In genomic region chr20:57378646-57379262, GRCh38 we compare ENCODE assay signal across 33 cellular contexts. TPM values are rescaled to one million over a fixed set of nuclear protein-coding genes. Genes with fewer than 3 reads are reported as not detected.
DNase-seq lines count a peak whose midpoint lies in the region; ATAC-seq lines count a peak whose summit lies in the region.
"Had no signal": no experiment of that assay in that cellular context is flagged by ENCODE, and none has a peak within 500 bp of the region (broad histone marks: within the 10 kb centered on the region; RNA-seq: fewer than 3 reads in every experiment).

No MANE protein-coding gene starts in this region.

- H3K9me2 ChIP-seq in Karpas-422 (replicated peaks; ENCODE audit: insufficient read depth, low read length): no peaks in the 10 kb centered on the region

- no peaks in the 10 kb centered on the region for H4K20me1 ChIP-seq in Karpas-422 (ENCODE audit: insufficient read depth, low read depth, low read length)

- H3K27ac Mint-ChIP-seq in activated naive CD4-positive, alpha-beta T cell treated with anti-CD3 and anti-CD28 coated beads, Interleukin-2, amount 50 U/mL, for 72 hours: peak overlapping the region in 1 of 2 donors; percentile 66
- H3K27ac Mint-ChIP-seq in natural killer cell treated with Interleukin-12 subunit alpha and Interleukin-12 subunit beta and Interleukin-15 and Interleukin-18, amount 100 ng/mL, for 72 hours: peak overlapping the region; percentile 56 to 69
- H3K27ac Mint-ChIP-seq: activated CD4-positive, alpha-beta T cell treated with anti-CD3 and anti-CD28 coated beads, Interleukin-2, amount 10 ng/mL, durations not matched to agents 7 days and 5 days; dendritic cell treated with granulocyte-macrophage colony-stimulating factor and Interleukin-4, amounts not matched to agents 40 ng/mL and 50 ng/mL, for 4 days; endodermal cell; neural progenitor cell; WTC11 had no signal

- H2AFZ ChIP-seq in Karpas-422 (ENCODE audit: low read length): no peak overlapping the region
- H2AFZ ChIP-seq: neural progenitor cell, parathyroid adenoma had no signal

- peaks cover 5 to 8% of the 10 kb centered on the region in 2 donors for H3K36me3 Mint-ChIP-seq in activated naive CD4-positive, alpha-beta T cell treated with anti-CD3 and anti-CD28 coated beads, Interleukin-2, amount 50 U/mL, for 72 hours
- H3K36me3 Mint-ChIP-seq in natural killer cell treated with Interleukin-12 subunit alpha and Interleukin-12 subunit beta and Interleukin-15 and Interleukin-18, amount 100 ng/mL, for 72 hours: peaks cover 37% of the 10 kb centered on the region

- H3K4me3 Mint-ChIP-seq in natural killer cell treated with Interleukin-12 subunit alpha and Interleukin-12 subunit beta and Interleukin-15 and Interleukin-18, amount 100 ng/mL, for 72 hours: peak overlapping the region; percentile 28
- H3K4me3 Mint-ChIP-seq: activated CD4-positive, alpha-beta T cell treated with anti-CD3 and anti-CD28 coated beads, Interleukin-2, amount 10 ng/mL, durations not matched to agents 7 days and 5 days; CD4-positive, CD25-positive, alpha-beta regulatory T cell; dendritic cell treated with granulocyte-macrophage colony-stimulating factor and Interleukin-4, amounts not matched to agents 40 ng/mL and 50 ng/mL, for 4 days; endodermal cell; memory B cell; neural progenitor cell; WTC11 had no signal

- H3K79me2 ChIP-seq in Karpas-422 (ENCODE audit: low read length): no peaks in the 10 kb centered on the region
- H3K79me2 ChIP-seq: parathyroid adenoma had no signal

- no peak overlapping the region for H3K9ac ChIP-seq in Karpas-422 (ENCODE audit: low read length)
- H3K9ac ChIP-seq: neural progenitor cell, parathyroid adenoma had no signal

- no peak overlapping the region for H3K4me2 ChIP-seq in Karpas-422 (ENCODE audit: low read depth, low read length, poor library complexity, severe bottlenecking)
- H3K4me2 ChIP-seq: neural progenitor cell had no signal

- peaks cover 33% of the 10 kb centered on the region for H3K4me1 ChIP-seq in Karpas-422 (ENCODE audit: low read length)
- H3K4me1 ChIP-seq: parathyroid adenoma, SJSA1 had no signal

- peaks cover 49 to 58% of the 10 kb centered on the region in 2 donors for H3K4me1 Mint-ChIP-seq in natural killer cell treated with Interleukin-12 subunit alpha and Interleukin-12 subunit beta and Interleukin-15 and Interleukin-18, amount 100 ng/mL, for 72 hours (ENCODE audit: low read depth in 2 of 2)
- H3K4me1 Mint-ChIP-seq: endodermal cell had no signal

- ATAC-seq in activated naive CD4-positive, alpha-beta T cell treated with anti-CD3 and anti-CD28 coated beads, Interleukin-2, amount 50 U/mL, for 72 hours: peak; percentile 18 to 52
- peak; percentile 76 to 81 for ATAC-seq in natural killer cell treated with Interleukin-12 subunit alpha and Interleukin-12 subunit beta and Interleukin-15 and Interleukin-18, amount 100 ng/mL, for 72 hours
- ATAC-seq: left lung, upper lobe of right lung, WTC11 had no signal

- DNase-seq in activated CD8-positive, alpha-beta memory T cell treated with anti-CD3 and anti-CD28 coated beads, Interleukin-2, amount 50 U/mL, for 48 hours: peak; percentile 53
- no peak for DNase-seq in activated CD8-positive, alpha-beta memory T cell treated with anti-CD3 and anti-CD28 coated beads, Interleukin-2, amount 50 U/mL, for 4 hours
- DNase-seq in Karpas-422 (no peak), NCI-H2227 treated with DMSO at 0.1 percent for 48 hours (lab: John Stamatoyannopoulos, UW) (no peak), NCI-H748 treated with DMSO at 0.1 percent for 48 hours (lab: John Stamatoyannopoulos, UW) (no peak), germinal center (ENCODE audit: low spot score) (no peak)
- DNase-seq in activated naive CD4-positive, alpha-beta T cell treated with anti-CD3 and anti-CD28 coated beads, Interleukin-2, amount 50 U/mL, for 72 hours (ENCODE audit: low spot score in 2 of 2): no peak
- no peak for DNase-seq in natural killer cell treated with Interleukin-12 subunit alpha and Interleukin-12 subunit beta and Interleukin-15 and Interleukin-18, amount 100 ng/mL, for 72 hours (ENCODE audit: low spot score)
- DNase-seq: activated CD4-positive, alpha-beta T cell treated with anti-CD3 and anti-CD28 coated beads, Interleukin-2, amount 10 ng/mL, durations not matched to agents 7 days and 5 days; central memory CD4-positive, alpha-beta T cell; DND-41; head of caudate nucleus; islet precursor cell; NCI-H1048; NCI-H1694 treated with DMSO at 0.1 percent for 48 hours; NCI-H510A; retina; stimulated activated naive CD4-positive, alpha-beta T cell; upper lobe of right lung had no signal

- H3K4me3 ChIP-seq in Karpas-422 (ENCODE audit: low read length): no peak overlapping the region
- H3K4me3 ChIP-seq: left lung, neural progenitor cell, SJSA1, skin epidermis, upper lobe of right lung had no signal

- H3K27me3 ChIP-seq in Karpas-422 (ENCODE audit: low read length): no peaks in the 10 kb centered on the region
- H3K27me3 ChIP-seq: left lung, neural progenitor cell, SJSA1, upper lobe of right lung had no signal

- H3K27ac ChIP-seq in Karpas-422 (ENCODE audit: low read length): peak overlapping the region; percentile 10
- H3K27ac ChIP-seq: left lung, neural progenitor cell, parathyroid adenoma, SJSA1, skin epidermis, upper lobe of right lung had no signal

- no peaks in the 10 kb centered on the region for H3K9me3 Mint-ChIP-seq in activated naive CD4-positive, alpha-beta T cell treated with anti-CD3 and anti-CD28 coated beads, Interleukin-2, amount 50 U/mL, for 72 hours
- H3K9me3 Mint-ChIP-seq in natural killer cell treated with Interleukin-12 subunit alpha and Interleukin-12 subunit beta and Interleukin-15 and Interleukin-18, amount 100 ng/mL, for 72 hours: no peaks in the 10 kb centered on the region
- H3K9me3 Mint-ChIP-seq: activated CD4-positive, alpha-beta T cell treated with anti-CD3 and anti-CD28 coated beads, Interleukin-2, amount 10 ng/mL, durations not matched to agents 7 days and 5 days; CD4-positive, CD25-positive, alpha-beta regulatory T cell; dendritic cell treated with granulocyte-macrophage colony-stimulating factor and Interleukin-4, amounts not matched to agents 40 ng/mL and 50 ng/mL, for 4 days; endodermal cell; memory B cell; neural progenitor cell; WTC11 had no signal

- no peaks in the 10 kb centered on the region for H3K27me3 Mint-ChIP-seq in natural killer cell treated with Interleukin-12 subunit alpha and Interleukin-12 subunit beta and Interleukin-15 and Interleukin-18, amount 100 ng/mL, for 72 hours
- H3K27me3 Mint-ChIP-seq: activated CD4-positive, alpha-beta T cell treated with anti-CD3 and anti-CD28 coated beads, Interleukin-2, amount 10 ng/mL, durations not matched to agents 7 days and 5 days; CD4-positive, CD25-positive, alpha-beta regulatory T cell; dendritic cell treated with granulocyte-macrophage colony-stimulating factor and Interleukin-4, amounts not matched to agents 40 ng/mL and 50 ng/mL, for 4 days; memory B cell had no signal

- no peaks in the 10 kb centered on the region for H3K9me3 ChIP-seq in Karpas-422 (ENCODE audit: low read length)
- H3K9me3 ChIP-seq: left lung, SJSA1, upper lobe of right lung had no signal

- H3K36me3 ChIP-seq in Karpas-422 (ENCODE audit: insufficient read depth, low read length): peaks cover 12% of the 10 kb centered on the region
- H3K36me3 ChIP-seq: neural progenitor cell had no signal

RNA-seq across cellular contexts. Expression of gene RBM38, which starts 12.4 kb away (rescaled TPM):
- 261 and 436 TPM in 2 replicates for total RNA-seq in Karpas-422 (2014; rRNA removed; shearing (Covaris generic); ENCODE audit: low replicate concordance)
- 10 to 100 TPM; 43.4 to 97.5 TPM for total RNA-seq in activated naive CD4-positive, alpha-beta T cell treated with anti-CD3 and anti-CD28 coated beads, Interleukin-2, amount 50 U/mL, for 72 hours
- total RNA-seq in natural killer cell treated with Interleukin-12 subunit alpha and Interleukin-12 subunit beta and Interleukin-15 and Interleukin-18, amount 100 ng/mL, for 72 hours: 10 to 100 TPM; 18.3 to 29.2 TPM

RNA-seq across cellular contexts. Expression of gene RAE1, which starts 27.7 kb away (rescaled TPM):
- total RNA-seq in Karpas-422 (2014; rRNA removed; shearing (Covaris generic); ENCODE audit: low replicate concordance): 19.0 and 59.6 TPM in 2 replicates
- 10 to 100 TPM; 47.3 to 67.5 TPM for total RNA-seq in activated naive CD4-positive, alpha-beta T cell treated with anti-CD3 and anti-CD28 coated beads, Interleukin-2, amount 50 U/mL, for 72 hours
- total RNA-seq in natural killer cell treated with Interleukin-12 subunit alpha and Interleukin-12 subunit beta and Interleukin-15 and Interleukin-18, amount 100 ng/mL, for 72 hours: 10 to 100 TPM; 43.6 to 86.0 TPM

RNA-seq across cellular contexts. Expression of gene SPO11, which starts 49.2 kb away (rescaled TPM):
- total RNA-seq in Karpas-422 (2014; rRNA removed; shearing (Covaris generic); ENCODE audit: low replicate concordance): not detected in 2 replicates
- not detected for total RNA-seq in activated naive CD4-positive, alpha-beta T cell treated with anti-CD3 and anti-CD28 coated beads, Interleukin-2, amount 50 U/mL, for 72 hours
- not detected for total RNA-seq in natural killer cell treated with Interleukin-12 subunit alpha and Interleukin-12 subunit beta and Interleukin-15 and Interleukin-18, amount 100 ng/mL, for 72 hours
- total RNA-seq: activated CD4-positive, alpha-beta T cell treated with anti-CD3 and anti-CD28 coated beads, Interleukin-2, amount 10 ng/mL, durations not matched to agents 7 days and 5 days; astrocyte; CD4-positive, CD25-positive, alpha-beta regulatory T cell; endodermal cell; HT-29; left lung; RPMI7951; SJSA1; temporal lobe; upper lobe of right lung; WTC11 had no signal
